18 cellular contexts compared by ENCODE assay signal in the genomic region with DNA sequence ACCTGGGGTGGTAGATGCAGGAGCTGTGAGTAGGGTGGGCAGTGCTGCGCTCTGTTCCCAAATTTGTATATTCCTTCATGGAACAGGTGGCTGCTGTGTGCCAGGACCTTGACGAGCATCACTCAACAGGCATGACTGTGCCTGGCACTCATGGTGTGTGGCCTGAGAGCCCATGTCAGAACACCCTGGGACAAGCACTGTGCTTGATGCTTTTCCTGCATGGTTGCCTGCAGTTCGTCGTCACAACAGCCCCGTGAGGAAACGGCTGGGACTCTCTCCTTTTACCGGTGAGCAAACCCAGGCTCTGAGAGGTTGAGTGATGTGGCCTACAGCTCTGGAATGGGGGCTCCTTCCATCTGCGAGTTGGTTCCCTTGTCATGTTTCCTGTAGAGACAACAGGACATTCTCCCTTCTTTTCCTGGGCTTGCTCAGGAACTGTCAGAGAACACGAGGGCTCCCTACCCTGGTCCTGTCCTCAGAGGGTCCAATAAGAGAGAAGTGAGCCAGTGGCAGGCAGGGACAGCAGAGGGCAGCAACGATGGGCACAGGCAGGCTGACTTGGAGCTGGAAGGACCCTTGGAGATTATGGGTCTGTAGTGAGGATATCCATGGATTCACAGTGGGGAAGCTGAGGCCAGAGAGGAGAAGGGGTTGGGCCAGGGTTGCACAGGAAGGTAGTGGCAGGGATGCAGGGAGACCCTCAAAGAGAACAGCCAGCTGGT. TPM values are rescaled to one million over a fixed set of nuclear protein-coding genes. Genes with fewer than 3 reads are reported as not detected.
DNase-seq lines count a peak whose midpoint lies in the region; ATAC-seq and TF ChIP-seq lines count a peak whose summit lies in the region.
"Had no signal": no experiment of that assay in that cellular context is flagged by ENCODE, and none has a peak within 500 bp of the region (broad histone marks: within the 10 kb centered on the region; RNA-seq: fewer than 3 reads in every experiment).

No MANE protein-coding gene starts in this region.

- no peaks in the 10 kb centered on the region for H3K27me3 Mint-ChIP-seq in natural killer cell treated with Interleukin-12 subunit alpha and Interleukin-12 subunit beta and Interleukin-15 and Interleukin-18, amount 100 ng/mL, for 72 hours

- peaks cover 7 to 8% of the 10 kb centered on the region in 2 donors for H3K4me1 Mint-ChIP-seq in natural killer cell treated with Interleukin-12 subunit alpha and Interleukin-12 subunit beta and Interleukin-15 and Interleukin-18, amount 100 ng/mL, for 72 hours (ENCODE audit: low read depth in 2 of 2)

- H3K27ac Mint-ChIP-seq in natural killer cell treated with Interleukin-12 subunit alpha and Interleukin-12 subunit beta and Interleukin-15 and Interleukin-18, amount 100 ng/mL, for 72 hours = no peak overlapping the region
- H3K27ac Mint-ChIP-seq: activated T-helper 2 cell treated with anti-CD3 and anti-CD28 coated beads, Interferon-gamma antibody, Interleukin-2, Interleukin-4, amounts not matched to agents 10 μg/mL and 5 μg/mL and 100 μg/mL, durations not matched to agents 14 hours and 24 hours and 36 hours; brain; T-helper 2 cell treated with Interferon-gamma antibody and Interleukin-4, amounts not matched to agents 5 μg/mL and 100 μg/mL, for 36 hours had no signal

- no peaks in the 10 kb centered on the region for H3K9me3 Mint-ChIP-seq in natural killer cell treated with Interleukin-12 subunit alpha and Interleukin-12 subunit beta and Interleukin-15 and Interleukin-18, amount 100 ng/mL, for 72 hours
- H3K9me3 Mint-ChIP-seq: activated T-helper 2 cell treated with anti-CD3 and anti-CD28 coated beads, Interferon-gamma antibody, Interleukin-2, Interleukin-4, amounts not matched to agents 10 μg/mL and 5 μg/mL and 100 μg/mL, durations not matched to agents 14 hours and 24 hours and 36 hours; T-helper 2 cell treated with Interferon-gamma antibody and Interleukin-4, amounts not matched to agents 5 μg/mL and 100 μg/mL, for 36 hours had no signal

- no peaks in the 10 kb centered on the region for H3K36me3 Mint-ChIP-seq in natural killer cell treated with Interleukin-12 subunit alpha and Interleukin-12 subunit beta and Interleukin-15 and Interleukin-18, amount 100 ng/mL, for 72 hours
- H3K36me3 Mint-ChIP-seq: brain had no signal

- no peak overlapping the region for H3K4me3 Mint-ChIP-seq in natural killer cell treated with Interleukin-12 subunit alpha and Interleukin-12 subunit beta and Interleukin-15 and Interleukin-18, amount 100 ng/mL, for 72 hours
- H3K4me3 Mint-ChIP-seq: brain; T-helper 2 cell treated with Interferon-gamma antibody and Interleukin-4, amounts not matched to agents 5 μg/mL and 100 μg/mL, for 36 hours had no signal

- TF ChIP-seq CTCF in AG04449 (IDR thresholded peaks at IDR 0.05; ENCODE audit: insufficient read depth, low read length, missing control alignments) (peak; percentile 30), GM12873 (IDR thresholded peaks at IDR 0.05; ENCODE audit: insufficient read depth, low read depth, low read length, missing control alignments) (peak; percentile 6), fibroblast of mammary gland (conservative IDR thresholded peaks at IDR 0.05; ENCODE audit: control insufficient read depth, insufficient read depth, low read depth, low read length) (peak; percentile 5)

- in situ Hi-C loops in SK-MEL-5 (cut with HindIII; ENCODE audit: low pct_unique_long_range_greater_than_20kb, low sequenced_read_pairs) = no loop called here

- H3K4me3 ChIP-seq in AG04449 (ENCODE audit: low read depth, low read length) = no peak overlapping the region
- no peak overlapping the region for H3K4me3 ChIP-seq in fibroblast of mammary gland (ENCODE audit: control insufficient read depth, low read depth, low read length)
- H3K4me3 ChIP-seq: BLaER1, mucosa of descending colon, PC-9 had no signal

- DNase-seq in AG04449 (ENCODE audit: low read depth, low spot score) (no peak), SK-MEL-5 (ENCODE audit: low read depth, low spot score) (peak; percentile 33), fibroblast of mammary gland (ENCODE audit: low read depth) (no peak), NCI-H524 treated with DMSO at 0.1 percent for 48 hours (lab: John Stamatoyannopoulos, UW) (no peak), NCI-H1092 treated with DMSO at 0.1 percent for 48 hours (lab: John Stamatoyannopoulos, UW) (no peak)
- DNase-seq in natural killer cell treated with Interleukin-12 subunit alpha and Interleukin-12 subunit beta and Interleukin-15 and Interleukin-18, amount 100 ng/mL, for 72 hours (ENCODE audit: low spot score) = no peak
- DNase-seq: activated CD4-positive, alpha-beta T cell treated with anti-CD3 and anti-CD28 coated beads, Interleukin-2, amount 50 U/mL, for 4 hours; DMS79 treated with DMSO at 0.1 percent for 48 hours; kidney; mucosa of descending colon; PC-9; trophoblast cell had no signal

- POLR2A ChIA-PET in AG04449 (lab: Yijun Ruan, JAX) = no interaction called here

- ATAC-seq in GM18907 (IDR thresholded peaks at IDR 0.05; ENCODE audit: unreplicated experiment) = no peak
- ATAC-seq in natural killer cell treated with Interleukin-12 subunit alpha and Interleukin-12 subunit beta and Interleukin-15 and Interleukin-18, amount 100 ng/mL, for 72 hours = no peak
- ATAC-seq: mucosa of descending colon had no signal

- CTCF ChIA-PET in AG04449 (lab: Yijun Ruan, JAX) = interaction anchor here (1.2 to 8.8 kb wide), 7 partner anchors 9 to 88 kb away, joined by 3 to 245 read pairs (median 5); no protein-coding TSS in a partner anchor

RNA-seq across cellular contexts. Expression of a gene that starts 37.4 kb away (rescaled TPM):
- 3.3 and 4.0 TPM in 2 replicates for total RNA-seq in SK-MEL-5 (2014; rRNA removed; shearing (Covaris generic))
- 60.2 and 68.2 TPM in 2 replicates for polyA plus RNA-seq in SK-MEL-5 (2015; cell fraction: cytosol; rRNA removed)
- 33.7 and 45.3 TPM in 2 replicates for polyA plus RNA-seq in SK-MEL-5 (2015; cell fraction: nucleus; rRNA removed)
- 10 to 100 TPM; 14.1 to 34.9 TPM for total RNA-seq in natural killer cell treated with Interleukin-12 subunit alpha and Interleukin-12 subunit beta and Interleukin-15 and Interleukin-18, amount 100 ng/mL, for 72 hours

RNA-seq across cellular contexts. Expression of a gene that starts 57.4 kb away (rescaled TPM):
- 775 and 835 TPM in 2 replicates for total RNA-seq in SK-MEL-5 (2014; rRNA removed; shearing (Covaris generic))
- polyA plus RNA-seq in SK-MEL-5 (2015; cell fraction: cytosol; rRNA removed) = 738 and 888 TPM in 2 replicates
- 476 and 534 TPM in 2 replicates for polyA plus RNA-seq in SK-MEL-5 (2015; cell fraction: nucleus; rRNA removed)
- total RNA-seq in natural killer cell treated with Interleukin-12 subunit alpha and Interleukin-12 subunit beta and Interleukin-15 and Interleukin-18, amount 100 ng/mL, for 72 hours = 100 to 1,000 TPM; 171 to 339 TPM
